In the genomic region with DNA sequence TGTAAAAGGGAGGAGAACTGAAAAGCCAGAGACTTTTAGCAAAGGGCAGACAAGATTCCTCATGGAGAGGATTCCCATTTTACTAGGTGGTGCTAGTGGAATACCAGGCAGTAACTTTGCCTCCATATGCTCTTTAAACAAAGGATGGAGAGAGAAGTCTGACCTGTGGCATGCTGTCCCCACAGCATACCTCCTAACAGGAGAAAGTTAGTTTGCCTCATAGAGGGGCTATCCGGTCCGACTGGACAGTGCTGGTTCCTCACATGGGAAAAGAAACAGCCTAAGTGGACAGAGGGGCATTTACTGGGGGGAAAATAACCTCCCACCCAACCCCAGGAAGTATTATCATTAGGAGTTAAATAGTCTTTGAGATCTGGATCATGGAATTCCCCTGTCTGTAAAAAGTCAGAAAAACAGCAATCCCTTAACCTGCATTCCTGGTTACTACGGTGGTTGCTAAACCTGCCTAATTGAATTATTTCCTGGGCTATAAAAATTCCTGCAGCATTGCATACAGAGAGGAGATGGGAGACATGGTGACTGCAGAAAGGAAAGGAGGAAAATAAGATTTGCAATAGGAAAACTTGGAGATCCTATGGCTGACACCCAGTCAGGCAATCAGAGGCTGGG, we compare ENCODE assay signal across 9 cellular contexts. TPM values are rescaled to one million over a fixed set of nuclear protein-coding genes. Genes with fewer than 3 reads are reported as not detected.
DNase-seq lines count a peak whose midpoint lies in the region; ATAC-seq, FAIRE-seq and TF ChIP-seq lines count a peak whose summit lies in the region.
"Had no signal": no experiment of that assay in that cellular context is flagged by ENCODE, and none has a peak within 500 bp of the region (broad histone marks: within the 10 kb centered on the region; RNA-seq: fewer than 3 reads in every experiment).

No MANE protein-coding gene starts in this region.

- ATAC-seq in A549 (peak; percentile 9 to 68; a peak in 3 of 6 replicates), naive B cell (ENCODE audit: low read depth in 2 of 2) (no peak)

- no peak for TF ChIP-seq EP300 in A549 (IDR thresholded peaks at IDR 0.05)

- H3K27ac Mint-ChIP-seq in naive B cell = peak overlapping the region; percentile 67 to 95 (median 88)
- H3K27ac Mint-ChIP-seq in CD8-positive, alpha-beta memory T cell = peak overlapping the region in 2 of 8 donors; percentile 45 to 75

- no peaks in the 10 kb centered on the region for H3K36me3 ChIP-seq in CD8-positive, alpha-beta memory T cell (ENCODE audit: insufficient read depth, low read length)

- 48% methylated on average over 3 of the region's 3 CpGs for WGBS in A549 (ENCODE audit: missing lambda C conversion rate)

- H3K4me1 Mint-ChIP-seq in naive B cell = peaks cover 41 to 67% (median 42%) of the 10 kb centered on the region in 3 donors
- H3K4me1 Mint-ChIP-seq in CD8-positive, alpha-beta memory T cell = peaks cover 0 to 7% (median 4%) of the 10 kb centered on the region in 3 donors

- TF ChIP-seq RAD21 in A549 (conservative IDR thresholded peaks at IDR 0.05 in 1 of 2, IDR thresholded peaks at IDR 0.05 in 1 of 2) = no peak

- H3K4me1 ChIP-seq in A549 = peaks cover 48% of the 10 kb centered on the region
- H3K4me1 ChIP-seq in CD8-positive, alpha-beta memory T cell (ENCODE audit: insufficient read depth, low read length) = no peaks in the 10 kb centered on the region

- FAIRE-seq in A549 (lab: Jason Lieb, UNC) = no peak

- H3K27me3 Mint-ChIP-seq in naive B cell = no peaks in the 10 kb centered on the region
- H3K27me3 Mint-ChIP-seq in CD8-positive, alpha-beta memory T cell = no peaks in the 10 kb centered on the region

- peak overlapping the region; percentile 44 to 76 for H3K27ac ChIP-seq in A549
- no peak overlapping the region for H3K27ac ChIP-seq in CD8-positive, alpha-beta memory T cell (ENCODE audit: low read depth, low read length)

- TF ChIP-seq POLR2A in A549 (IDR thresholded peaks at IDR 0.05; ENCODE audit: low read length) = no peak

- H3K9me3 Mint-ChIP-seq in naive B cell = no peaks in the 10 kb centered on the region
- no peaks in the 10 kb centered on the region for H3K9me3 Mint-ChIP-seq in CD8-positive, alpha-beta memory T cell

- no peaks in the 10 kb centered on the region for H3K36me3 Mint-ChIP-seq in naive B cell
- peaks cover 0 to 4% (median 3%) of the 10 kb centered on the region in 3 donors for H3K36me3 Mint-ChIP-seq in CD8-positive, alpha-beta memory T cell

- POLR2A ChIA-PET in A549 (lab: Yijun Ruan, JAX) = no interaction called here
- POLR2A ChIA-PET in CD8-positive, alpha-beta memory T cell (lab: Charles Lee) = no interaction called here

- no peak for TF ChIP-seq CTCF in A549 (IDR thresholded peaks at IDR 0.05)

- CTCF ChIA-PET in A549 (lab: Yijun Ruan, JAX) = interaction anchor here (1.4 to 8.8 kb wide), 4 partner anchors 19 to 1335 kb away, joined by 3 to 101 read pairs (median 32); no protein-coding TSS in a partner anchor
- CTCF ChIA-PET in CD8-positive, alpha-beta memory T cell (lab: Charles Lee) = no interaction called here

- H3K4me3 Mint-ChIP-seq in naive B cell = peak overlapping the region; percentile 69 to 90 (median 81)
- H3K4me3 Mint-ChIP-seq in CD8-positive, alpha-beta memory T cell = no peak overlapping the region

- DNase-seq in A549 (ENCODE audit: low read depth in 1 of 2, low spot score in 1 of 2) (no peak), HuH-7 (ENCODE audit: low spot score) (peak; percentile 26), dedifferentiated amniotic fluid mesenchymal stem cell (ENCODE audit: extremely low spot score) (peak; percentile 36), naive B cell (no peak), DMS153 treated with DMSO at 0.1 percent for 48 hours (lab: John Stamatoyannopoulos, UW; ENCODE audit: unreplicated experiment) (no peak)
- no peak for DNase-seq in CD8-positive, alpha-beta memory T cell
- DNase-seq in stimulated activated CD8-positive, alpha-beta memory T cell treated with anti-CD3 and anti-CD28 coated beads, Interleukin-4, amount 100 ng/mL, for 48 hours = no peak
- DNase-seq in activated CD4-positive, alpha-beta T cell treated with anti-CD3 and anti-CD28 coated beads for 4 hours = no peak
- DNase-seq: NCI-H1048 had no signal

- no peaks in the 10 kb centered on the region for H3K9me3 ChIP-seq in A549
- H3K9me3 ChIP-seq in CD8-positive, alpha-beta memory T cell (ENCODE audit: low read length) = no peaks in the 10 kb centered on the region

- H3K4me3 ChIP-seq in A549 = no peak overlapping the region
- H3K4me3 ChIP-seq in CD8-positive, alpha-beta memory T cell (ENCODE audit: low read length) = no peak overlapping the region

- H3K27me3 ChIP-seq in CD8-positive, alpha-beta memory T cell (ENCODE audit: insufficient read depth, low read length, poor library complexity, severe bottlenecking) = no peaks in the 10 kb centered on the region

- peak overlapping the region; percentile 43 for H3K4me2 ChIP-seq in A549

TF ChIP-seq in A549, 52 proteins besides CTCF, POLR2A, EP300 and RAD21:
- TF ChIP-seq CHD2 (IDR thresholded peaks at IDR 0.05; ENCODE audit: low read length, partially characterized antibody) = no peak
- TF ChIP-seq MAZ (IDR thresholded peaks at IDR 0.05; ENCODE audit: borderline replicate concordance, low read depth, low read length) = no peak
- TF ChIP-seq ZNF302 (CRISPR knock-in tag; IDR thresholded peaks at IDR 0.05) = no peak
- TF ChIP-seq, protein P1, sequence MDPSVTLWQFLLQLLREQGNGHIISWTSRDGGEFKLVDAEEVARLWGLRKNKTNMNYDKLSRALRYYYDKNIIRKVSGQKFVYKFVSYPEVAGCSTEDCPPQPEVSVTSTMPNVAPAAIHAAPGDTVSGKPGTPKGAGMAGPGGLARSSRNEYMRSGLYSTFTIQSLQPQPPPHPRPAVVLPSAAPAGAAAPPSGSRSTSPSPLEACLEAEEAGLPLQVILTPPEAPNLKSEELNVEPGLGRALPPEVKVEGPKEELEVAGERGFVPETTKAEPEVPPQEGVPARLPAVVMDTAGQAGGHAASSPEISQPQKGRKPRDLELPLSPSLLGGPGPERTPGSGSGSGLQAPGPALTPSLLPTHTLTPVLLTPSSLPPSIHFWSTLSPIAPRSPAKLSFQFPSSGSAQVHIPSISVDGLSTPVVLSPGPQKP (IDR thresholded peaks at IDR 0.05; ENCODE audit: low read depth, low read length) = no peak
- no peak for TF ChIP-seq CBX8 (IDR thresholded peaks at IDR 0.05)
- no peak for TF ChIP-seq MAFK (IDR thresholded peaks at IDR 0.05; ENCODE audit: partially characterized antibody)
- TF ChIP-seq, protein P2, sequence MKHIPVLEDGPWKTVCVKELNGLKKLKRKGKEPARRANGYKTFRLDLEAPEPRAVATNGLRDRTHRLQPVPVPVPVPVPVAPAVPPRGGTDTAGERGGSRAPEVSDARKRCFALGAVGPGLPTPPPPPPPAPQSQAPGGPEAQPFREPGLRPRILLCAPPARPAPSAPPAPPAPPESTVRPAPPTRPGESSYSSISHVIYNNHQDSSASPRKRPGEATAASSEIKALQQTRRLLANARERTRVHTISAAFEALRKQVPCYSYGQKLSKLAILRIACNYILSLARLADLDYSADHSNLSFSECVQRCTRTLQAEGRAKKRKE (CRISPR knock-in tag; IDR thresholded peaks at IDR 0.05; ENCODE audit: low read depth) = no peak
- 0 out of 4 replicates have a peak, but pooled peaks of 1 of the 2 experiments have one; percentile 34 for TF ChIP-seq CEBPB (IDR thresholded peaks at IDR 0.05)

RNA-seq across cellular contexts. Expression of a gene that starts 31.5 kb away (rescaled TPM):
- polyA plus RNA-seq in A549 (2011; rRNA removed) (16.3 and 21.1 TPM in 2 replicates), A549 (2017; fragmentation: RNase III; extraction: RNeasy Plus Mini Kit Qiagen cat#74134 plus additional on column Dnase treatment) (13.7 to 16.6 TPM (median 15.3 TPM) in 3 replicates), naive B cell (ENCODE audit: low read depth in 6 of 6) (10 to 100 TPM; 21.9 to 28.2 (median 25.0) TPM)
- 5.8 and 7.9 TPM in 2 replicates for polyA plus RNA-seq in A549 (2012; cell fraction: cytosol; rRNA removed)
- 4.7 and 5.6 TPM in 2 replicates for polyA plus RNA-seq in A549 (2012; cell fraction: nucleus; rRNA removed)
- polyA minus RNA-seq in A549 (2011; rRNA and poly(A)+ RNA removed) = 3.9 and 4.7 TPM in 2 replicates
- total RNA-seq in CD8-positive, alpha-beta memory T cell = 10 to 100 TPM; 15.5 to 17.6 TPM
- 38.4 TPM for polyA plus RNA-seq in CD8-positive, alpha-beta memory T cell

RNA-seq across cellular contexts. Expression of a gene that starts 56.0 kb away (rescaled TPM):
- polyA plus RNA-seq in A549 (2011; rRNA removed) (341 and 360 TPM in 2 replicates), A549 (2017; fragmentation: RNase III; extraction: RNeasy Plus Mini Kit Qiagen cat#74134 plus additional on column Dnase treatment) (514 to 554 TPM (median 521 TPM) in 3 replicates), naive B cell (ENCODE audit: low read depth in 6 of 6) (100 to 1,000 TPM in 1 of 6 donors, 10 to 100 TPM in 5; 43.4 to 113 (median 82.0) TPM)
- polyA plus RNA-seq in A549 (2012; cell fraction: cytosol; rRNA removed) = 322 and 418 TPM in 2 replicates
- polyA plus RNA-seq in A549 (2012; cell fraction: nucleus; rRNA removed) = 154 and 191 TPM in 2 replicates
- 342 and 464 TPM in 2 replicates for polyA minus RNA-seq in A549 (2011; rRNA and poly(A)+ RNA removed)
- 10 to 100 TPM; 30.2 to 33.7 TPM for total RNA-seq in CD8-positive, alpha-beta memory T cell
- polyA plus RNA-seq in CD8-positive, alpha-beta memory T cell = 38.6 TPM

Comparison
In these comparisons a context has a peak if more than half of its experiments do, and no peak if none do; other contexts are left out.
1. ATAC-seq: peak in A549 (2 of 2); none in naive B cell (0 of 2).
2. DNase-seq: peak in HuH-7 (single experiment) and dedifferentiated amniotic fluid mesenchymal stem cell (single experiment); none in A549 (0 of 2), naive B cell (single experiment), CD8-positive, alpha-beta memory T cell (0 of 5), DMS153 treated with DMSO at 0.1 percent for 48 hours (single experiment), stimulated activated CD8-positive, alpha-beta memory T cell treated with anti-CD3 and anti-CD28 coated beads, Interleukin-4, amount 100 ng/mL, for 48 hours (single experiment) and activated CD4-positive, alpha-beta T cell treated with anti-CD3 and anti-CD28 coated beads for 4 hours (0 of 2).
3. H3K4me3 Mint-ChIP-seq: peak in naive B cell (8 of 8); none in CD8-positive, alpha-beta memory T cell (0 of 7).